ENCODE assay signal across 10 cellular contexts in the genomic region with DNA sequence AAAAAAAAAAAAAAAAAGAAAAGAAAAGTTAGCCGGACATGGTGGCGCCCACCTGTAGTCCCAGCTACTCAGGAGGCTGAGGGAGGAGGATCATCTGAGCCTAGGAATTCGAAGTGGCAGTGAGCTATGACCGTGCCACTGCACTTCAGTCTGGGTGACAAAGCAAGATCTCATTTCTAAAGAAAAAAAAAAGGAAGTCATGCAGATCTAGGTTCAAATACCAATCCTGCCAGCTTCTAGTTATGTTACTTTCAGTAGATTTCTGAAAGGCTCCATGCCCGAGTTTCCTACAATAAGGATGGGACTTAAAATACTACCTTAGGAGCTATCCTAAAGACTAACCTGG. TPM values are rescaled to one million over a fixed set of nuclear protein-coding genes. Genes with fewer than 3 reads are reported as not detected.
DNase-seq lines count a peak whose midpoint lies in the region; ATAC-seq, FAIRE-seq and TF ChIP-seq lines count a peak whose summit lies in the region.
"Had no signal": no experiment of that assay in that cellular context is flagged by ENCODE, and none has a peak within 500 bp of the region (broad histone marks: within the 10 kb centered on the region; RNA-seq: fewer than 3 reads in every experiment).

No MANE protein-coding gene starts in this region.

- H3K27me3 ChIP-seq in astrocyte (ENCODE audit: insufficient read depth, low read length), result no peaks in the 10 kb centered on the region

- no peaks in the 10 kb centered on the region for H3K9me3 ChIP-seq in OCI-LY7 (ENCODE audit: low read length)
- H3K9me3 ChIP-seq in astrocyte (ENCODE audit: insufficient read depth, low read depth, low read length), result no peaks in the 10 kb centered on the region

- peaks cover 57% of the 10 kb centered on the region for H3K36me3 Mint-ChIP-seq in activated CD4-positive, alpha-beta T cell treated with anti-CD3 and anti-CD28 coated beads, Interleukin-2, amount 10 ng/mL, durations not matched to agents 24 days and 14 days (ENCODE audit: low read depth)
- H3K36me3 Mint-ChIP-seq in astrocyte (ENCODE audit: low read depth, unreplicated experiment) (peaks cover 6% of the 10 kb centered on the region), mesothelial cell of epicardium (peaks cover 8% of the 10 kb centered on the region)

- no peak overlapping the region for H3K9ac ChIP-seq in astrocyte (ENCODE audit: low read length)

- peak overlapping the region; percentile 87 for H3K27ac Mint-ChIP-seq in activated CD4-positive, alpha-beta T cell treated with anti-CD3 and anti-CD28 coated beads, Interleukin-2, amount 10 ng/mL, durations not matched to agents 24 days and 14 days
- H3K27ac Mint-ChIP-seq in astrocyte (ENCODE audit: unreplicated experiment), result no peak overlapping the region
- H3K27ac Mint-ChIP-seq in mesothelial cell of epicardium, result no peak overlapping the region

- intact Hi-C loops in activated CD4-positive, alpha-beta T cell treated with anti-CD3 and anti-CD28 coated beads, Interleukin-2, amount 10 ng/mL, durations not matched to agents 24 days and 14 days (cut with micrococcal nuclease), result no loop called here
- intact Hi-C loops in OCI-LY7 (cut with micrococcal nuclease; ENCODE audit: unreplicated experiment), result loop anchor here (5.0 kb wide), 2 partner anchors 643 to 1118 kb away; a partner anchor contains a TSS

- H2AFZ ChIP-seq in OCI-LY7 (ENCODE audit: low read length) (no peak overlapping the region), astrocyte (ENCODE audit: low read depth, low read length) (no peak overlapping the region)

- POLR2A ChIA-PET in OCI-LY7 (lab: Charles Lee), result interaction anchor here (0.6 to 3.1 kb wide), 7 partner anchors 10 to 174 kb away, joined by 3 to 51 read pairs (median 4); no protein-coding TSS in a partner anchor

- H4K20me1 ChIP-seq in OCI-LY7 (ENCODE audit: insufficient read depth, low read length), result no peaks in the 10 kb centered on the region
- peaks cover 14% of the 10 kb centered on the region for H4K20me1 ChIP-seq in astrocyte (ENCODE audit: insufficient read depth, low read length)

- no peaks in the 10 kb centered on the region for H3K27me3 Mint-ChIP-seq in activated CD4-positive, alpha-beta T cell treated with anti-CD3 and anti-CD28 coated beads, Interleukin-2, amount 10 ng/mL, durations not matched to agents 24 days and 14 days
- H3K27me3 Mint-ChIP-seq in astrocyte (ENCODE audit: low read depth, unreplicated experiment) (no peaks in the 10 kb centered on the region), mesothelial cell of epicardium (ENCODE audit: low read depth) (peaks cover 1% of the 10 kb centered on the region)

- no peak for FAIRE-seq in astrocyte (lab: Jason Lieb, UNC)
- FAIRE-seq: endometrium had no signal

- DNase-seq in activated CD4-positive, alpha-beta T cell treated with anti-CD3 and anti-CD28 coated beads, Interleukin-2, amount 10 ng/mL, durations not matched to agents 24 days and 14 days, result peak; percentile 78
- DNase-seq in activated CD4-positive, alpha-beta T cell treated with anti-CD3 and anti-CD28 coated beads for 4 hours, result no peak
- DNase-seq in OCI-LY7 (ENCODE audit: low spot score) (peak; percentile 44), astrocyte (ENCODE audit: low read depth) (no peak), mesothelial cell of epicardium (ENCODE audit: low spot score in 2 of 2, unreplicated experiment in 2 of 2) (no peak), putamen (ENCODE audit: low spot score) (no peak)
- DNase-seq in stimulated activated naive CD8-positive, alpha-beta T cell treated with anti-CD3 and anti-CD28 coated beads, Interleukin-15, Interleukin-2, amounts not matched to agents 100 U/mL and 50 U/mL, for 24 hours, result no peak
- DNase-seq: NCI-H1417 treated with DMSO at 0.1 percent for 48 hours had no signal

- H3K4me3 Mint-ChIP-seq in activated CD4-positive, alpha-beta T cell treated with anti-CD3 and anti-CD28 coated beads, Interleukin-2, amount 10 ng/mL, durations not matched to agents 24 days and 14 days, result peak overlapping the region; percentile 86
- H3K4me3 Mint-ChIP-seq in astrocyte (ENCODE audit: unreplicated experiment) (peak overlapping the region; percentile 76), mesothelial cell of epicardium (no peak overlapping the region)

- H3K4me1 Mint-ChIP-seq in activated CD4-positive, alpha-beta T cell treated with anti-CD3 and anti-CD28 coated beads, Interleukin-2, amount 10 ng/mL, durations not matched to agents 24 days and 14 days, result peaks cover 32% of the 10 kb centered on the region
- peaks cover 10% of the 10 kb centered on the region for H3K4me1 Mint-ChIP-seq in astrocyte (ENCODE audit: low read depth, unreplicated experiment)
- H3K4me1 Mint-ChIP-seq in mesothelial cell of epicardium, result peaks cover 17% of the 10 kb centered on the region

- no TSS peak for BruUV-seq in OCI-LY7 (replicated peaks; lab: Mats Ljungman, UMichigan)

- peak overlapping the region; percentile 100 for H3K4me3 ChIP-seq in OCI-LY7 (ENCODE audit: low read depth, low read length, poor library complexity, severe bottlenecking)
- H3K4me3 ChIP-seq in astrocyte (ENCODE audit: insufficient read depth, low read depth, low read length), result no peak overlapping the region

- CTCF ChIA-PET in OCI-LY7 (lab: Charles Lee; ENCODE audit: unreplicated experiment), result interaction anchor here (1.8 kb wide), 1 partner anchor 10 kb away, joined by 9 read pairs; no protein-coding TSS in a partner anchor

- H3K4me1 ChIP-seq in OCI-LY7 (ENCODE audit: insufficient read depth, low read length, poor library complexity, severe bottlenecking) (peaks cover 43% of the 10 kb centered on the region), astrocyte (ENCODE audit: insufficient read depth, low read length) (peaks cover 2% of the 10 kb centered on the region)

- H3K4me2 ChIP-seq in OCI-LY7 (ENCODE audit: low read length) (peak overlapping the region; percentile 89), astrocyte (ENCODE audit: low read length) (no peak overlapping the region)

- peak; percentile 2 for ATAC-seq in stimulated activated naive CD8-positive, alpha-beta T cell treated with anti-CD3 and anti-CD28 coated beads, Interleukin-15, Interleukin-2, amounts not matched to agents 100 U/mL and 50 U/mL, for 24 hours
- ATAC-seq in HG02678 (IDR thresholded peaks at IDR 0.05; ENCODE audit: unreplicated experiment), result no peak

- H3K79me2 ChIP-seq in OCI-LY7 (ENCODE audit: insufficient read depth, low read depth, low read length) (peaks cover 91% of the 10 kb centered on the region), astrocyte (ENCODE audit: insufficient read depth, low read length) (peaks cover 34% of the 10 kb centered on the region)

- TF ChIP-seq CTCF in OCI-LY7 (conservative IDR thresholded peaks at IDR 0.05; ENCODE audit: low read length), result no peak
- TF ChIP-seq CTCF in astrocyte (IDR thresholded peaks at IDR 0.05; ENCODE audit: insufficient read depth, low read depth, low read length), result no peak
- no peak for TF ChIP-seq CTCF in mesothelial cell of epicardium (IDR thresholded peaks at IDR 0.05; ENCODE audit: unreplicated experiment)

- H3K9me2 ChIP-seq in OCI-LY7 (ENCODE audit: insufficient read depth, low read length), result no peaks in the 10 kb centered on the region

- no peaks in the 10 kb centered on the region for H3K9me3 Mint-ChIP-seq in activated CD4-positive, alpha-beta T cell treated with anti-CD3 and anti-CD28 coated beads, Interleukin-2, amount 10 ng/mL, durations not matched to agents 24 days and 14 days
- H3K9me3 Mint-ChIP-seq in astrocyte (ENCODE audit: unreplicated experiment) (no peaks in the 10 kb centered on the region), mesothelial cell of epicardium (peaks cover 3% of the 10 kb centered on the region)

- H3K36me3 ChIP-seq in OCI-LY7 (ENCODE audit: insufficient read depth, low read length), result peaks cover 17% of the 10 kb centered on the region
- H3K36me3 ChIP-seq in astrocyte (ENCODE audit: insufficient read depth, low read length), result no peaks in the 10 kb centered on the region

- H3K27ac ChIP-seq in OCI-LY7 (ENCODE audit: low read depth, low read length, poor library complexity, severe bottlenecking), result peak overlapping the region; percentile 83
- H3K27ac ChIP-seq in astrocyte (ENCODE audit: low read depth, low read length), result no peak overlapping the region

RNA-seq across cellular contexts. Expression of a gene that starts 4.5 kb away (rescaled TPM):
- total RNA-seq in activated CD4-positive, alpha-beta T cell treated with anti-CD3 and anti-CD28 coated beads, Interleukin-2, amount 10 ng/mL, durations not matched to agents 24 days and 14 days, result 86.1 and 90.5 TPM in 2 replicates
- 44.2 and 47.4 TPM in 2 replicates for total RNA-seq in OCI-LY7 (2014; rRNA removed; shearing (Covaris generic))
- total RNA-seq in OCI-LY7 (2022) (47.6 and 52.4 TPM in 2 replicates), astrocyte (63.0 and 63.8 TPM in 2 replicates), mesothelial cell of epicardium (23.7 to 24.1 TPM (median 23.7 TPM) in 3 replicates)

Comparison
In these comparisons a context has a peak if more than half of its experiments do, and no peak if none do; other contexts are left out.
1. DNase-seq: peak in activated CD4-positive, alpha-beta T cell treated with anti-CD3 and anti-CD28 coated beads, Interleukin-2, amount 10 ng/mL, durations not matched to agents 24 days and 14 days (single experiment) and OCI-LY7 (single experiment); none in activated CD4-positive, alpha-beta T cell treated with anti-CD3 and anti-CD28 coated beads for 4 hours (0 of 2), astrocyte (single experiment), stimulated activated naive CD8-positive, alpha-beta T cell treated with anti-CD3 and anti-CD28 coated beads, Interleukin-15, Interleukin-2, amounts not matched to agents 100 U/mL and 50 U/mL, for 24 hours (single experiment), mesothelial cell of epicardium (0 of 2) and putamen (single experiment).